ENCODE assay signal across 12 cellular contexts in the genomic region with DNA sequence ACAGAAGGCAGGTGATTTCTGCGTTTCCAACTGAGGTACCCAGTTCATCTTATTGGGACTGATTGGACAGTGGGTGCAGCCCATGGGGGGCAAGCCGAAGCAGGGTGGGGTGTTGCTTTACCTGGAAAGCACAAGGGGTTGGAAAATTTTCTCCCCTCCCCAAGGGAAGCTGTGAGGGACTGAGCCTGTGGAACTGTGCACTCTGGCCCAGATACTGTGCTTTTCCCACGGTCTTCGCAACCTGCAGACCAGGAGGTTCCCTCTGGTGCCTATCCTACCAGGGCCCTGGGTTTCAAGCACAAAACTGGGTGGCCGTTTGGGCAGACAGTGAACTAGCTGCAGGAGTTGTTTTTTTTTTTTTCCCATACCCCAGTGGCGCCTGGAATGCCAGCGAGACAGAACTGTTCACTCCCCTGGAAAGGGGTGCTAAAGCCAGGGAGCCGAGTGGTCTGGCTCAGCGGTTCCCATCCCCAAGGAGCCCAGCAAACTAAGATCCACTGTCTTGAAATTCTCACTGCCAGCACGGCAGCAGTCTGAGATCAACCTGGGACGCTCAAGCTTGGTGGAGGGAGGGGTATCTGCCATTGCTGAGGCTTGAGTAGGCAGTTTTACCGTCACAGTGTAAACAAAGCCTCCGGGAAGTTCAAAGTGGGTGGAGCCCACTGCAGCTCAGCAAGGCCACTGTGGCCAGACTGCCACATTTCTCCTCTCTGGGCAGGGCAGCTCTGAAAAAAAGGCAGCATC.
DNase-seq lines count a peak whose midpoint lies in the region; ATAC-seq and TF ChIP-seq lines count a peak whose summit lies in the region.
"Had no signal": no experiment of that assay in that cellular context is flagged by ENCODE, and none has a peak within 500 bp of the region (broad histone marks: within the 10 kb centered on the region; RNA-seq: fewer than 3 reads in every experiment).

No MANE protein-coding gene starts in this region.

- no peak overlapping the region for H2AK5ac ChIP-seq in IMR-90 (ENCODE audit: low read depth, low read length)

- no peak for TF ChIP-seq CTCF in C4-2B (conservative IDR thresholded peaks at IDR 0.05)
- TF ChIP-seq CTCF in IMR-90 (conservative IDR thresholded peaks at IDR 0.05; ENCODE audit: low read depth, low read length), result no peak
- TF ChIP-seq CTCF in lung (IDR thresholded peaks at IDR 0.05; ENCODE audit: control extremely low read depth, extremely low read depth), result no peak
- TF ChIP-seq CTCF in ovary (IDR thresholded peaks at IDR 0.05), result no peak

- no peaks in the 10 kb centered on the region for H3K4me1 Mint-ChIP-seq in activated T-cell treated with anti-CD3 and anti-CD28 coated beads, Interleukin-2, amount 50 U/mL, for 24 hours (ENCODE audit: low read depth)
- H3K4me1 Mint-ChIP-seq in T-cell, result no peaks in the 10 kb centered on the region
- H3K4me1 Mint-ChIP-seq: CD14-positive monocyte had no signal

- dilution Hi-C loops in IMR-90 (cut with HindIII; ENCODE audit: low sequenced_read_pairs, unreplicated experiment), result no loop called here

- H3K27me3 Mint-ChIP-seq in activated T-cell treated with anti-CD3 and anti-CD28 coated beads, Interleukin-2, amount 50 U/mL, for 24 hours, result peaks cover 34% of the 10 kb centered on the region
- H3K27me3 Mint-ChIP-seq in T-cell, result peaks cover 37 to 41% of the 10 kb centered on the region in 2 donors
- H3K27me3 Mint-ChIP-seq: dendritic cell treated with granulocyte-macrophage colony-stimulating factor and Interleukin-4, amounts not matched to agents 40 ng/mL and 50 ng/mL, for 4 days had no signal

- H3K36me3 Mint-ChIP-seq in activated T-cell treated with anti-CD3 and anti-CD28 coated beads, Interleukin-2, amount 50 U/mL, for 24 hours (ENCODE audit: low read depth), result no peaks in the 10 kb centered on the region
- no peaks in the 10 kb centered on the region for H3K36me3 Mint-ChIP-seq in T-cell
- H3K36me3 Mint-ChIP-seq: CD14-positive monocyte had no signal

- H3K56ac ChIP-seq in IMR-90 (ENCODE audit: extremely low read depth, insufficient read depth, low read length), result no peak overlapping the region

- no peak overlapping the region for H3K9ac ChIP-seq in IMR-90 (ENCODE audit: low read depth, low read length)

- TF ChIP-seq RAD21 in IMR-90 (IDR thresholded peaks at IDR 0.05; ENCODE audit: low read length), result no peak

- H3K36me3 ChIP-seq in IMR-90 (ENCODE audit: control insufficient read depth, insufficient read depth, low read length) (no peaks in the 10 kb centered on the region), lung (ENCODE audit: control insufficient read depth in 2 of 2, insufficient read depth in 2 of 2, low read length in 2 of 2) (no peaks in the 10 kb centered on the region), ovary (no peaks in the 10 kb centered on the region)

- WGBS in IMR-90 (ENCODE audit: extremely low coverage in 2 of 2, insufficient read length in 1 of 2), 2 experiments, result 100% methylated on average over 1 of the region's 13 CpGs; no CpG with 5 or more reads in 1 of the 2 experiments
- WGBS in lung, 2 donors, result 55 to 63% methylated on average over 13 of the region's 13 CpGs
- WGBS in ovary, 3 donors, result 64 to 78% (median 72%) methylated on average over 13 of the region's 13 CpGs

- H3K9me1 ChIP-seq in IMR-90 (ENCODE audit: insufficient read depth, low read length), result no peaks in the 10 kb centered on the region

- no peak overlapping the region for H2BK20ac ChIP-seq in IMR-90 (ENCODE audit: low read depth, low read length)

- no peak overlapping the region for H3K18ac ChIP-seq in IMR-90 (ENCODE audit: low read depth, low read length)

- H4K8ac ChIP-seq in IMR-90 (ENCODE audit: low read depth in 2 of 2, low read length in 2 of 2), result no peak overlapping the region

- H3K27ac ChIP-seq in C4-2B (peak overlapping the region; percentile 22), IMR-90 (ENCODE audit: insufficient read depth, low read length) (no peak overlapping the region), lung (ENCODE audit: low read depth in 1 of 2, low read length in 1 of 2) (no peak overlapping the region), ovary (no peak overlapping the region)

- no peak overlapping the region for H3K4ac ChIP-seq in IMR-90 (ENCODE audit: low read depth, low read length)

- DNase-seq in IMR-90 (peak; percentile 25), amniotic stem cell (lab: John Stamatoyannopoulos, UW) (peak; percentile 4), lung (ENCODE audit: low spot score) (peak; percentile 39), ovary (no peak), T-cell (no peak)
- DNase-seq in activated T-cell treated with anti-CD3 and anti-CD28 coated beads, Interleukin-2, amount 50 U/mL, for 24 hours, result no peak
- DNase-seq in stimulated activated naive CD4-positive, alpha-beta T cell treated with Interleukin-2 at 50 U/mL for 16 hours (lab: John Stamatoyannopoulos, UW), result no peak
- DNase-seq: activated T-cell treated with anti-CD3 and anti-CD28 coated beads, Interleukin-2, amount 50 U/mL, for 4 hours had no signal

- no peak overlapping the region for H2AFZ ChIP-seq in IMR-90 (replicated peaks; ENCODE audit: low read length, poor library complexity)

- ATAC-seq in IMR-90 (ENCODE audit: low read depth) (peak; percentile 53), lung (ENCODE audit: insufficient read depth, low FRiP score) (no peak), T-cell (replicated peaks in 1 of 4) (no peak)
- ATAC-seq: activated T-cell treated with anti-CD3 and anti-CD28 coated beads, Interleukin-2, amount 50 U/mL, for 4 hours; HCT116 had no signal

- no peak overlapping the region for H4K91ac ChIP-seq in IMR-90 (ENCODE audit: insufficient read depth, low read depth, low read length)

- no TSS peak for BruUV-seq in IMR-90 (replicated peaks; lab: Mats Ljungman, UMichigan)

- H3K27me3 ChIP-seq in IMR-90 (ENCODE audit: control insufficient read depth, insufficient read depth, low read length) (no peaks in the 10 kb centered on the region), lung (ENCODE audit: control insufficient read depth, insufficient read depth) (no peaks in the 10 kb centered on the region), ovary (no peaks in the 10 kb centered on the region)

- no peaks in the 10 kb centered on the region for H3K79me1 ChIP-seq in IMR-90 (ENCODE audit: low read depth in 1 of 2, low read length in 2 of 2)

- no peak overlapping the region for H4K5ac ChIP-seq in IMR-90 (ENCODE audit: low read depth, low read length)

- H3K9me3 ChIP-seq in IMR-90 (ENCODE audit: control insufficient read depth, insufficient read depth, low read length), result no peaks in the 10 kb centered on the region
- no peaks in the 10 kb centered on the region for H3K9me3 ChIP-seq in lung (ENCODE audit: control insufficient read depth in 2 of 2, insufficient read depth in 1 of 2, low read length in 1 of 2)
- H3K9me3 ChIP-seq in ovary, result no peaks in the 10 kb centered on the region

- H2BK15ac ChIP-seq in IMR-90 (ENCODE audit: low read depth, low read length), result no peak overlapping the region

- H2AK9ac ChIP-seq in IMR-90 (replicated peaks; ENCODE audit: low read depth, low read length, poor library complexity), result no peak overlapping the region

- intact Hi-C loops in IMR-90 (cut with micrococcal nuclease), result no loop called here
- intact Hi-C loops in ovary (cut with DNase I), result no loop called here

- H3K4me3 ChIP-seq in IMR-90 (ENCODE audit: insufficient read depth, low read depth, low read length) (no peak overlapping the region), lung (no peak overlapping the region), ovary (no peak overlapping the region)

- no peak overlapping the region for H3K27ac Mint-ChIP-seq in activated T-cell treated with anti-CD3 and anti-CD28 coated beads, Interleukin-2, amount 50 U/mL, for 24 hours
- H3K27ac Mint-ChIP-seq in T-cell, result no peak overlapping the region
- H3K27ac Mint-ChIP-seq: dendritic cell treated with granulocyte-macrophage colony-stimulating factor and Interleukin-4, amounts not matched to agents 40 ng/mL and 50 ng/mL, for 4 days had no signal

- CTCF ChIA-PET in IMR-90 (lab: Yijun Ruan, JAX), result interaction anchor here (0.7 kb wide), 1 partner anchor 21 kb away, joined by 3 read pairs; no protein-coding TSS in a partner anchor
- CTCF ChIA-PET in T-cell (lab: Charles Lee), result no interaction called here

- H3K4me1 ChIP-seq in IMR-90 (ENCODE audit: control insufficient read depth, insufficient read depth, low read length), result no peaks in the 10 kb centered on the region
- H3K4me1 ChIP-seq in lung (ENCODE audit: control insufficient read depth in 2 of 2, insufficient read depth in 2 of 2, low read length in 2 of 2), result peaks cover 3% of the 10 kb centered on the region in 2 donors
- H3K4me1 ChIP-seq in ovary (ENCODE audit: insufficient read depth), result peaks cover 6% of the 10 kb centered on the region

- no peak overlapping the region for H3K4me2 ChIP-seq in IMR-90 (ENCODE audit: low read depth, low read length)

- no peak overlapping the region for H2BK120ac ChIP-seq in IMR-90 (ENCODE audit: low read depth, low read length)

- no peak for TF ChIP-seq POLR2A in IMR-90 (IDR thresholded peaks at IDR 0.05; ENCODE audit: low read depth, low read length)
- TF ChIP-seq POLR2A in ovary (IDR thresholded peaks at IDR 0.05), result no peak

- H3K4me3 Mint-ChIP-seq in activated T-cell treated with anti-CD3 and anti-CD28 coated beads, Interleukin-2, amount 50 U/mL, for 24 hours, result no peak overlapping the region
- H3K4me3 Mint-ChIP-seq in T-cell, result no peak overlapping the region
- H3K4me3 Mint-ChIP-seq: activated T-cell treated with anti-CD3 and anti-CD28 coated beads, Interleukin-2, amount 50 U/mL, for 4 hours; CD14-positive monocyte; dendritic cell treated with granulocyte-macrophage colony-stimulating factor and Interleukin-4, amounts not matched to agents 40 ng/mL and 50 ng/mL, for 4 days had no signal

- no peak for TF ChIP-seq EP300 in ovary (IDR thresholded peaks at IDR 0.05)

- H3K23ac ChIP-seq in IMR-90 (ENCODE audit: low read depth, low read length), result no peak overlapping the region

- H4K20me1 ChIP-seq in IMR-90 (ENCODE audit: insufficient read depth, low read length), result no peaks in the 10 kb centered on the region

- no peak overlapping the region for H3K14ac ChIP-seq in IMR-90 (replicated peaks; ENCODE audit: low read depth, low read length)

- H3K9me3 Mint-ChIP-seq in activated T-cell treated with anti-CD3 and anti-CD28 coated beads, Interleukin-2, amount 50 U/mL, for 24 hours, result no peaks in the 10 kb centered on the region
- no peaks in the 10 kb centered on the region for H3K9me3 Mint-ChIP-seq in T-cell
- H3K9me3 Mint-ChIP-seq: activated T-cell treated with anti-CD3 and anti-CD28 coated beads, Interleukin-2, amount 50 U/mL, for 4 hours had no signal

- POLR2A ChIA-PET in IMR-90 (lab: Charles Lee; ENCODE audit: unreplicated experiment) (no interaction called here), T-cell (lab: Charles Lee) (no interaction called here)

- in situ Hi-C loops in IMR-90 (cut with MboI; ENCODE audit: low sequenced_read_pairs), result no loop called here

- no peak overlapping the region for H2BK5ac ChIP-seq in IMR-90 (ENCODE audit: low read depth, low read length, poor library complexity, severe bottlenecking)

TF ChIP-seq in IMR-90, 13 proteins besides CTCF, POLR2A, EP300 and RAD21 (continues in another document):
- no peak for TF ChIP-seq MAZ (IDR thresholded peaks at IDR 0.05; ENCODE audit: borderline replicate concordance, low read depth, low read length)
- TF ChIP-seq FOS (IDR thresholded peaks at IDR 0.05; ENCODE audit: low read depth, low read length), result no peak

Comparison
In these comparisons a context has a peak if more than half of its experiments do, and no peak if none do; other contexts are left out.
1. DNase-seq: peak in IMR-90 (single experiment), amniotic stem cell (single experiment) and lung (single experiment); none in activated T-cell treated with anti-CD3 and anti-CD28 coated beads, Interleukin-2, amount 50 U/mL, for 24 hours (single experiment), ovary (0 of 5), stimulated activated naive CD4-positive, alpha-beta T cell treated with Interleukin-2 at 50 U/mL for 16 hours (single experiment) and T-cell (0 of 34).